Comparison of ENCODE assay signal across 8 cellular contexts in genomic region chrX:101097546-101098453, GRCh38. TPM values are rescaled to one million over a fixed set of nuclear protein-coding genes. Genes with fewer than 3 reads are reported as not detected.
DNase-seq lines count a peak whose midpoint lies in the region; ATAC-seq and TF ChIP-seq lines count a peak whose summit lies in the region.

A gene with protein sequence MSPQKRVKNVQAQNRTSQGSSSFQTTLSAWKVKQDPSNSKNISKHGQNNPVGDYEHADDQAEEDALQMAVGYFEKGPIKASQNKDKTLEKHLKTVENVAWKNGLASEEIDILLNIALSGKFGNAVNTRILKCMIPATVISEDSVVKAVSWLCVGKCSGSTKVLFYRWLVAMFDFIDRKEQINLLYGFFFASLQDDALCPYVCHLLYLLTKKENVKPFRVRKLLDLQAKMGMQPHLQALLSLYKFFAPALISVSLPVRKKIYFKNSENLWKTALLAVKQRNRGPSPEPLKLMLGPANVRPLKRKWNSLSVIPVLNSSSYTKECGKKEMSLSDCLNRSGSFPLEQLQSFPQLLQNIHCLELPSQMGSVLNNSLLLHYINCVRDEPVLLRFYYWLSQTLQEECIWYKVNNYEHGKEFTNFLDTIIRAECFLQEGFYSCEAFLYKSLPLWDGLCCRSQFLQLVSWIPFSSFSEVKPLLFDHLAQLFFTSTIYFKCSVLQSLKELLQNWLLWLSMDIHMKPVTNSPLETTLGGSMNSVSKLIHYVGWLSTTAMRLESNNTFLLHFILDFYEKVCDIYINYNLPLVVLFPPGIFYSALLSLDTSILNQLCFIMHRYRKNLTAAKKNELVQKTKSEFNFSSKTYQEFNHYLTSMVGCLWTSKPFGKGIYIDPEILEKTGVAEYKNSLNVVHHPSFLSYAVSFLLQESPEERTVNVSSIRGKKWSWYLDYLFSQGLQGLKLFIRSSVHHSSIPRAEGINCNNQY (plus strand): TSS chrX:101098204. CDS start chrX:101101071, 2,867 bp downstream.

- ATAC-seq in HG02610 (IDR thresholded peaks at IDR 0.05; ENCODE audit: unreplicated experiment), result peak; percentile 100

- H3K4me1 ChIP-seq in SK-N-SH (ENCODE audit: control insufficient read depth in 1 of 2, insufficient read depth in 2 of 2, low read depth in 1 of 2, low read length in 1 of 2) (no peaks in the 10 kb centered on the region), neutrophil (ENCODE audit: control insufficient read depth in 1 of 2, insufficient read depth in 1 of 2, low read depth in 1 of 2, low read length in 1 of 2) (peaks cover 5 to 15% of the 10 kb centered on the region in 2 experiments)

- H3K9me3 ChIP-seq in SK-N-SH (no peaks in the 10 kb centered on the region), neutrophil (no peaks in the 10 kb centered on the region)

- no peak for TF ChIP-seq EP300 in SK-N-SH (IDR thresholded peaks at IDR 0.05; ENCODE audit: borderline replicate concordance in 1 of 2, low read depth in 1 of 2, low read length in 1 of 2)

- H3K9ac ChIP-seq in SK-N-SH, result peak within 1 kb of the TSS; percentile 57; the same call in 1 of the 2 replicates

- H3K4me2 ChIP-seq in SK-N-SH, result peak within 1 kb of the TSS; percentile 66

- WGBS in SK-N-SH (ENCODE audit: low lambda C conversion rate), result 25% methylated on average over 41 of the region's 48 CpGs

- H3K36me3 ChIP-seq in SK-N-SH (replicated peaks in 1 of 2; ENCODE audit: control insufficient read depth in 1 of 2, insufficient read depth in 2 of 2, low read length in 1 of 2) (peaks cover 0 to 7% of the 10 kb centered on the region in 2 experiments), neutrophil (no peaks in the 10 kb centered on the region)

- POLR2A ChIA-PET in GM10248 (lab: Yijun Ruan, JAX) (no interaction called here), SK-N-SH (lab: Yijun Ruan, JAX) (interaction anchor here (1.2 kb wide), 1 partner anchor 298 kb away, joined by 4 read pairs; no protein-coding TSS in a partner anchor)

- peaks cover 39% of the 10 kb centered on the region for H3K79me2 ChIP-seq in SK-N-SH (ENCODE audit: insufficient read depth)

- peak within 1 kb of the TSS; percentile 78 for H2AFZ ChIP-seq in SK-N-SH (ENCODE audit: low read depth)

- CTCF ChIA-PET in GM10248 (lab: Yijun Ruan, JAX), result no interaction called here
- CTCF ChIA-PET in SK-N-SH (lab: Yijun Ruan, JAX), result no interaction called here

- H3K4me3 ChIP-seq in SK-N-SH (ENCODE audit: low read depth in 2 of 2, low read length in 1 of 2), result peak within 1 kb of the TSS; percentile 55
- H3K4me3 ChIP-seq in neutrophil (ENCODE audit: low read depth in 1 of 2, low read length in 1 of 2), result peak within 1 kb of the TSS; percentile 58 to 70

- H3F3A ChIP-seq in SK-N-SH (replicated peaks; ENCODE audit: insufficient read depth), result no peaks in the 10 kb centered on the region

- DNase-seq in GM10248 (ENCODE audit: extremely low spot score) (peak; percentile 93), NCI-H1092 (lab: John Stamatoyannopoulos, UW) (peak; percentile 94), SK-N-SH (peak; percentile 93), germinal center (ENCODE audit: low spot score) (peak; percentile 96), substantia nigra (lab: John Stamatoyannopoulos, UW) (peak; percentile 28 to 92 (median 80))
- peak; percentile 92 for DNase-seq in activated naive CD4-positive, alpha-beta T cell treated with anti-CD3 and anti-CD28 coated beads, Interleukin-2, amount 50 U/mL, for 16 hours

- H3K27me3 ChIP-seq in SK-N-SH (ENCODE audit: insufficient read depth) (no peaks in the 10 kb centered on the region; the same call in 1 of the 2 replicates), neutrophil (no peaks in the 10 kb centered on the region)

- no peaks in the 10 kb centered on the region for H4K20me1 ChIP-seq in SK-N-SH (ENCODE audit: insufficient read depth)

- no peak for TF ChIP-seq RAD21 in SK-N-SH (IDR thresholded peaks at IDR 0.05; ENCODE audit: low read length)

- no peaks in the 10 kb centered on the region for H3K9me2 ChIP-seq in SK-N-SH

- H3K27ac ChIP-seq in SK-N-SH (ENCODE audit: low read depth in 2 of 2, low read length in 1 of 2), result peak within 1 kb of the TSS; percentile 62 to 71
- peak within 1 kb of the TSS; percentile 68 for H3K27ac ChIP-seq in neutrophil
- H3K27ac ChIP-seq in substantia nigra (ENCODE audit: low read depth, low read length, poor library complexity, severe bottlenecking), result peak within 1 kb of the TSS; percentile 12

- TF ChIP-seq CTCF in GM10248 (IDR thresholded peaks at IDR 0.05; ENCODE audit: control extremely low read depth, extremely low read depth, low read depth, missing control alignments) (no peak), SK-N-SH (IDR thresholded peaks at IDR 0.05) (no peak), neutrophil (IDR thresholded peaks at IDR 0.05) (peak; percentile 26)

TF ChIP-seq in SK-N-SH, 30 proteins besides CTCF, POLR2A, EP300 and RAD21:
- TF ChIP-seq MXI1 (IDR thresholded peaks at IDR 0.05; ENCODE audit: low read depth, low read length) (peak; percentile 71), CHD2 (IDR thresholded peaks at IDR 0.05; ENCODE audit: low read length, partially characterized antibody) (no peak), POLR2AphosphoS5 (IDR thresholded peaks at IDR 0.05; ENCODE audit: low read depth, low read length) (peak; percentile 32; the same call in 1 of the 2 replicates), ZBTB33 (IDR thresholded peaks at IDR 0.05; ENCODE audit: borderline replicate concordance, low read depth) (no peak), TEAD4 (IDR thresholded peaks at IDR 0.05; ENCODE audit: borderline replicate concordance, insufficient read depth) (no peak), TAF1 (IDR thresholded peaks at IDR 0.05; ENCODE audit: borderline replicate concordance, low read depth, low read length) (no peak), ELF1 (IDR thresholded peaks at IDR 0.05) (no peak), USF1 (IDR thresholded peaks at IDR 0.05; ENCODE audit: borderline replicate concordance, low read depth) (no peak), NRF1 (IDR thresholded peaks at IDR 0.05; ENCODE audit: low read depth, low read length) (peak; percentile 90), EZH2phosphoT487 (IDR thresholded peaks at IDR 0.05; ENCODE audit: borderline replicate concordance, low read depth) (no peak), RFX5 (IDR thresholded peaks at IDR 0.05; ENCODE audit: low read length) (peak; percentile 67; the same call in 1 of the 2 replicates), JUND (IDR thresholded peaks at IDR 0.05) (no peak), SIN3A (IDR thresholded peaks at IDR 0.05; ENCODE audit: borderline replicate concordance, low read depth, low read length) (0 out of 2 replicates have a peak, but pooled peaks have one; percentile 22)

RNA-seq across cellular contexts. Expression of the gene that starts here (rescaled TPM):
- 2.4 and 2.6 TPM in 2 replicates for polyA plus RNA-seq in SK-N-SH (2012; rRNA removed)
- 2.5 and 3.3 TPM in 2 replicates for polyA plus RNA-seq in SK-N-SH (2012; cell fraction: cytosol; rRNA removed)
- polyA plus RNA-seq in SK-N-SH (2012; cell fraction: nucleus; rRNA removed), result 2.7 and 4.0 TPM in 2 replicates

Comparison
In these comparisons a context has a peak if more than half of its experiments do, and no peak if none do; other contexts are left out.
1. Peak in every context shown above with its lines: DNase-seq, ATAC-seq, H3K4me3 ChIP-seq and H3K27ac ChIP-seq.
2. H3K27ac ChIP-seq: peak in every context shown above with its lines; median percentile 68 in neutrophil; 66 in SK-N-SH; 12 in substantia nigra.